ENCODE assay signal across 8 cellular contexts in genomic region chr1:9233942-9234222, GRCh38. TPM values are rescaled to one million over a fixed set of nuclear protein-coding genes. Genes with fewer than 3 reads are reported as not detected.
A peak's percentile ranks its signal among the peaks of the same experiment; 100 is the strongest.
DNase-seq lines count a peak whose midpoint lies in the region; ATAC-seq and TF ChIP-seq lines count a peak whose summit lies in the region.

No MANE protein-coding gene starts in this region.

- ATAC-seq in T-helper 17 cell = no peak

- H3K27ac Mint-ChIP-seq in T-helper 17 cell = peak overlapping the region; percentile 87

- no peaks in the 10 kb centered on the region for H3K36me3 Mint-ChIP-seq in T-helper 17 cell (ENCODE audit: low read depth)

- DNase-seq in GM12864 (ENCODE audit: low read depth) = no peak
- DNase-seq in T-helper 17 cell = no peak
- no peak for DNase-seq in fibroblast of villous mesenchyme (ENCODE audit: low read depth)
- DNase-seq in retinal pigment epithelial cell (ENCODE audit: low read depth) = no peak
- no peak for DNase-seq in NOMO-1 treated with DMSO at 0.1 percent for 48 hours (lab: John Stamatoyannopoulos, UW; ENCODE audit: unreplicated experiment)
- DNase-seq in MV-4-11 (lab: John Stamatoyannopoulos, UW) = no peak
- DNase-seq in hypothalamus (lab: John Stamatoyannopoulos, UW) = no peak
- DNase-seq in superior temporal gyrus (ENCODE audit: extremely low spot score) = no peak

- H3K4me1 Mint-ChIP-seq in T-helper 17 cell = peaks cover 21% of the 10 kb centered on the region

- TF ChIP-seq CTCF in GM12864 (IDR thresholded peaks at IDR 0.05; ENCODE audit: low read depth, low read length, missing control alignments) (no peak), fibroblast of villous mesenchyme (IDR thresholded peaks at IDR 0.05; ENCODE audit: insufficient read depth, low read depth, low read length) (no peak), retinal pigment epithelial cell (conservative IDR thresholded peaks at IDR 0.05; ENCODE audit: low read depth, low read length) (no peak)

- H3K27me3 Mint-ChIP-seq in T-helper 17 cell = no peaks in the 10 kb centered on the region

- H3K4me3 Mint-ChIP-seq in T-helper 17 cell = peak overlapping the region; percentile 97

- H3K4me3 ChIP-seq in GM12864 (ENCODE audit: low read depth, low read length) (peak overlapping the region; percentile 71), fibroblast of villous mesenchyme (ENCODE audit: low read depth, low read length) (peak overlapping the region; percentile 55), retinal pigment epithelial cell (ENCODE audit: low read length) (peak overlapping the region; percentile 55)

- H3K9me3 ChIP-seq in T-helper 17 cell (ENCODE audit: control insufficient read depth, low read length, poor library complexity, severe bottlenecking) = no peaks in the 10 kb centered on the region

RNA-seq across cellular contexts. Expression of gene H6PD, which starts 0.7 kb away (rescaled TPM):
- total RNA-seq in T-helper 17 cell (10 to 100 TPM; 16.1 to 19.2 TPM), fibroblast of villous mesenchyme (27.2 and 47.4 TPM in 2 replicates)

RNA-seq across cellular contexts. Expression of gene SPSB1, which starts 58.8 kb away (rescaled TPM):
- total RNA-seq in T-helper 17 cell (1 to 10 TPM; 7.7 to 9.2 TPM), fibroblast of villous mesenchyme (20.7 and 48.6 TPM in 2 replicates)
